ENCODE assay signal across 8 cellular contexts in genomic region chr4:2364654-2365053, GRCh38. TPM values are rescaled to one million over a fixed set of nuclear protein-coding genes. Genes with fewer than 3 reads are reported as not detected.
A peak's percentile ranks its signal among the peaks of the same experiment; 100 is the strongest.
DNase-seq lines count a peak whose midpoint lies in the region; ATAC-seq, FAIRE-seq and TF ChIP-seq lines count a peak whose summit lies in the region.

No MANE protein-coding gene starts in this region.

- no peaks in the 10 kb centered on the region for H3K36me3 ChIP-seq in H1 (ENCODE audit: control insufficient read depth in 2 of 4, insufficient read depth in 4 of 4, low read length in 3 of 4)
- no peaks in the 10 kb centered on the region for H3K36me3 ChIP-seq in pancreas
- no peaks in the 10 kb centered on the region for H3K36me3 ChIP-seq in thoracic aorta

- no peak overlapping the region for H2AFZ ChIP-seq in H1 (ENCODE audit: low read length)

- H3K4me1 Mint-ChIP-seq in activated CD4-positive, alpha-beta memory T cell treated with anti-CD3 and anti-CD28 coated beads for 36 hours (ENCODE audit: low read depth), result peaks cover 9% of the 10 kb centered on the region
- no peaks in the 10 kb centered on the region for H3K4me1 Mint-ChIP-seq in chondrocyte (ENCODE audit: low read depth)

- TF ChIP-seq POLR2A in H1 (IDR thresholded peaks at IDR 0.05; ENCODE audit: control extremely low read depth in 1 of 2, low read depth in 2 of 2, low read length in 2 of 2), result no peak

- H4K20me1 ChIP-seq in H1 (replicated peaks in 1 of 2; ENCODE audit: control insufficient read depth in 1 of 2, insufficient read depth in 2 of 2, low read length in 2 of 2), result no peaks in the 10 kb centered on the region

- intact Hi-C loops in activated CD4-positive, alpha-beta memory T cell treated with anti-CD3 and anti-CD28 coated beads for 36 hours (cut with micrococcal nuclease), result loop anchor here (2.0 to 5.0 kb wide), 2 partner anchors 48 to 82 kb away; no protein-coding TSS in a partner anchor
- intact Hi-C loops in pancreas (cut with DNase I), result no loop called here

- TF ChIP-seq RAD21 in H1 (IDR thresholded peaks at IDR 0.05 in 1 of 2, conservative IDR thresholded peaks at IDR 0.05 in 1 of 2; ENCODE audit: low read depth in 2 of 2, low read length in 2 of 2), result no peak

- no peak overlapping the region for H3K14ac ChIP-seq in H1 (ENCODE audit: insufficient read length)

- CTCF ChIA-PET in activated CD4-positive, alpha-beta memory T cell treated with anti-CD3 and anti-CD28 coated beads for 36 hours (lab: Charles Lee), result no interaction called here
- CTCF ChIA-PET in H1 (lab: Charles Lee; ENCODE audit: partially characterized antibody), result no interaction called here

- no peak overlapping the region for H2BK120ac ChIP-seq in H1 (replicated peaks; ENCODE audit: low read depth, low read length)

- no peak for TF ChIP-seq EP300 in H1 (IDR thresholded peaks at IDR 0.05; ENCODE audit: borderline replicate concordance in 1 of 2, low read depth in 2 of 2, low read length in 2 of 2)

- H3K36me3 Mint-ChIP-seq in activated CD4-positive, alpha-beta memory T cell treated with anti-CD3 and anti-CD28 coated beads for 36 hours, result peaks cover 4% of the 10 kb centered on the region
- H3K36me3 Mint-ChIP-seq in chondrocyte (ENCODE audit: low read depth), result peaks cover 1% of the 10 kb centered on the region

- H3K27ac ChIP-seq in H1 (ENCODE audit: low read depth, low read length) (no peak overlapping the region), pancreas (peak overlapping the region in 3 of 4 donors; percentile 20 to 67 (median 46)), thoracic aorta (no peak overlapping the region)

- H3K23me2 ChIP-seq in H1 (ENCODE audit: low read depth, low read length), result no peaks in the 10 kb centered on the region; the same call in 1 of the 2 replicates

- H2BK12ac ChIP-seq in H1 (ENCODE audit: low read depth, low read length), result no peak overlapping the region

- H3K4ac ChIP-seq in H1 (replicated peaks; ENCODE audit: insufficient read length, low read depth, low read length), result no peak overlapping the region

- H2BK15ac ChIP-seq in H1 (ENCODE audit: low read length), result no peak overlapping the region

- H3K4me3 Mint-ChIP-seq in activated CD4-positive, alpha-beta memory T cell treated with anti-CD3 and anti-CD28 coated beads for 36 hours, result peak overlapping the region; percentile 64
- no peak overlapping the region for H3K4me3 Mint-ChIP-seq in chondrocyte (ENCODE audit: unreplicated experiment)

- H4K8ac ChIP-seq in H1 (ENCODE audit: extremely low read depth, insufficient read depth, low read length), result peak overlapping the region; percentile 65; the same call in 1 of the 2 replicates

- H3K23ac ChIP-seq in H1 (ENCODE audit: insufficient read length), result no peak overlapping the region

- 92% methylated on average over 27 of the region's 47 CpGs; no CpG with 5 or more reads in 1 of the 2 experiments for WGBS in H1 (ENCODE audit: extremely low coverage in 1 of 2, insufficient coverage in 1 of 2, insufficient read length in 1 of 2, insufficient replicate concordance in 2 of 2, low coverage in 1 of 2, low lambda C conversion rate in 2 of 2, missing lambda C conversion rate in 1 of 2), 2 experiments
- 16 to 24% methylated on average over 47 of the region's 47 CpGs for WGBS in pancreas, 2 donors

- H3K4me2 ChIP-seq in H1 (ENCODE audit: insufficient read depth in 1 of 2, low read depth in 2 of 2, low read length in 2 of 2), result no peak overlapping the region

- no peaks in the 10 kb centered on the region; a peak in 1 of 7 replicates for H3K27me3 ChIP-seq in H1 (replicated peaks in 1 of 4; ENCODE audit: control insufficient read depth in 3 of 4, extremely low read depth in 1 of 4, insufficient read depth in 3 of 4, low read length in 3 of 4)
- H3K27me3 ChIP-seq in pancreas, result no peaks in the 10 kb centered on the region
- no peaks in the 10 kb centered on the region for H3K27me3 ChIP-seq in thoracic aorta (replicated peaks; ENCODE audit: insufficient read depth)

- no peak overlapping the region for H3K9ac ChIP-seq in H1 (replicated peaks in 1 of 4; ENCODE audit: extremely low read depth in 1 of 4, low read depth in 3 of 4, low read length in 3 of 4)

- H2BK20ac ChIP-seq in H1 (ENCODE audit: low read length), result no peak overlapping the region

- no peak overlapping the region for H4K91ac ChIP-seq in H1 (replicated peaks; ENCODE audit: insufficient read length, low read length)

- POLR2A ChIA-PET in activated CD4-positive, alpha-beta memory T cell treated with anti-CD3 and anti-CD28 coated beads for 36 hours (lab: Charles Lee), result no interaction called here
- POLR2A ChIA-PET in H1 (lab: Charles Lee; ENCODE audit: partially characterized antibody), result no interaction called here

- no peaks in the 10 kb centered on the region for H3K27me3 Mint-ChIP-seq in activated CD4-positive, alpha-beta memory T cell treated with anti-CD3 and anti-CD28 coated beads for 36 hours
- H3K27me3 Mint-ChIP-seq in chondrocyte (ENCODE audit: low read depth), result peaks cover 11% of the 10 kb centered on the region

- no peaks in the 10 kb centered on the region for H3K9me3 ChIP-seq in H1 (ENCODE audit: insufficient read depth in 2 of 2, low read depth in 1 of 2, low read length in 1 of 2)
- no peaks in the 10 kb centered on the region for H3K9me3 ChIP-seq in pancreas
- no peaks in the 10 kb centered on the region for H3K9me3 ChIP-seq in thoracic aorta

- H3K56ac ChIP-seq in H1 (replicated peaks; ENCODE audit: insufficient read length, low read depth, low read length), result no peak overlapping the region

- H3K79me1 ChIP-seq in H1 (ENCODE audit: low read depth, low read length), result no peaks in the 10 kb centered on the region

- H3K27ac Mint-ChIP-seq in activated CD4-positive, alpha-beta memory T cell treated with anti-CD3 and anti-CD28 coated beads for 36 hours, result no peak overlapping the region
- no peak overlapping the region for H3K27ac Mint-ChIP-seq in chondrocyte (ENCODE audit: unreplicated experiment)

- H3K79me2 ChIP-seq in H1 (ENCODE audit: control insufficient read depth in 1 of 2, insufficient read depth in 2 of 2, low read length in 2 of 2), result no peaks in the 10 kb centered on the region

- DNase-seq in CMK (ENCODE audit: low read depth) (peak; percentile 5), H1 (ENCODE audit: low read depth in 1 of 2, low spot score in 2 of 2) (no peak), pancreas (peak in 5 of 6 donors; percentile 29 to 80 (median 49)), thoracic aorta (ENCODE audit: low spot score) (no peak), chondrocyte (ENCODE audit: low spot score) (no peak)
- DNase-seq in activated CD4-positive, alpha-beta memory T cell treated with anti-CD3 and anti-CD28 coated beads for 36 hours, result peak; percentile 79

- ATAC-seq in pancreas (peak; percentile 29 to 70 (median 56)), thoracic aorta (ENCODE audit: insufficient number of reproducible peaks, low FRiP score, low read depth) (no peak), HG03442 (IDR thresholded peaks at IDR 0.05; ENCODE audit: unreplicated experiment) (no peak), GM18909 (IDR thresholded peaks at IDR 0.05; ENCODE audit: poor library complexity, unreplicated experiment) (no peak)

- H3K4me1 ChIP-seq in H1 (replicated peaks in 1 of 4; ENCODE audit: control insufficient read depth in 3 of 4, insufficient read depth in 4 of 4, low read length in 3 of 4) (no peaks in the 10 kb centered on the region; a peak in 1 of 7 replicates), pancreas (peaks cover 9 to 16% (median 15%) of the 10 kb centered on the region in 3 donors), thoracic aorta (ENCODE audit: control insufficient read depth in 1 of 2, low read depth in 2 of 2) (peaks cover 2 to 10% of the 10 kb centered on the region in 2 donors)

- no peak overlapping the region for H4K5ac ChIP-seq in H1 (ENCODE audit: insufficient read length, low read depth, low read length)

- H3K4me3 ChIP-seq in H1 (ENCODE audit: extremely low read depth in 1 of 4, insufficient read depth in 2 of 4, low read depth in 3 of 4, low read length in 4 of 4) (no peak overlapping the region), pancreas (peak overlapping the region in 3 of 4 donors; percentile 13 to 43 (median 37)), thoracic aorta (peak overlapping the region; percentile 81)

- no peak overlapping the region for H2AK5ac ChIP-seq in H1 (ENCODE audit: low read depth, low read length)

- FAIRE-seq in H1 (lab: Jason Lieb, UNC), result no peak
- FAIRE-seq in pancreas (lab: Jason Lieb, UNC), result no peak

- TF ChIP-seq CTCF in H1 (IDR thresholded peaks at IDR 0.05; ENCODE audit: control extremely low read depth in 1 of 3, insufficient read depth in 1 of 3, low read depth in 1 of 3, low read length in 3 of 3) (no peak), pancreas (IDR thresholded peaks at IDR 0.05) (no peak), thoracic aorta (IDR thresholded peaks at IDR 0.05) (no peak), chondrocyte (IDR thresholded peaks at IDR 0.05) (no peak)

- H2BK5ac ChIP-seq in H1 (ENCODE audit: low read depth, low read length), result no peak overlapping the region

- H3K9me3 Mint-ChIP-seq in activated CD4-positive, alpha-beta memory T cell treated with anti-CD3 and anti-CD28 coated beads for 36 hours, result peaks cover 12% of the 10 kb centered on the region
- H3K9me3 Mint-ChIP-seq in chondrocyte (ENCODE audit: low read depth), result peaks cover 7% of the 10 kb centered on the region

- H3K18ac ChIP-seq in H1 (ENCODE audit: extremely low read depth, low read length), result no peak overlapping the region

RNA-seq across cellular contexts. Expression of gene ZFYVE28, which starts 53.8 kb away (rescaled TPM):
- total RNA-seq in activated CD4-positive, alpha-beta memory T cell treated with anti-CD3 and anti-CD28 coated beads for 36 hours, result 10 to 100 TPM; 19.7 to 20.0 TPM
- 3.9 and 4.9 TPM in 2 replicates for total RNA-seq in H1 (2021; fragmentation: NEBNext Ultra II Directional; extraction: Animal tissue kit (Norgen Biotek cat#: 25700))
- 1.7 and 3.1 TPM in 2 replicates for polyA plus RNA-seq in H1 (2011; rRNA removed)
- 2.3 TPM for polyA plus RNA-seq in H1 (2011; cell fraction: cytosol; rRNA removed)
- polyA plus RNA-seq in H1 (2011; cell fraction: nucleus; rRNA removed), result 9.8 TPM
- polyA plus RNA-seq in H1 (2012, experiment 1 of 2), result 1.5 to 2.1 TPM (median 1.9 TPM) in 4 replicates
- 2.0 TPM for polyA plus RNA-seq in H1 (2012, experiment 2 of 2)
- polyA plus RNA-seq in H1 (2013, experiment 1 of 2), result 3.7 TPM
- 3.2 TPM for polyA plus RNA-seq in H1 (2013, experiment 2 of 2)
- polyA minus RNA-seq in H1 (2011; rRNA and poly(A)+ RNA removed), result 1.7 and 2.4 TPM in 2 replicates
- 2.5 TPM for polyA minus RNA-seq in H1 (2011; cell fraction: cytosol; rRNA and poly(A)+ RNA removed)
- 5.8 TPM for polyA minus RNA-seq in H1 (2011; cell fraction: nucleus; rRNA and poly(A)+ RNA removed)
- 1 to 10 TPM; 3.8 to 7.5 (median 5.1) TPM for total RNA-seq in pancreas
- polyA plus RNA-seq in pancreas, result 10 to 100 TPM; 12.1 to 13.4 TPM
- 10 to 100 TPM; 11.5 to 20.2 TPM for total RNA-seq in thoracic aorta
- total RNA-seq in chondrocyte, result 1.3 to 3.3 TPM (median 2.8 TPM) in 3 replicates

RNA-seq across cellular contexts. Expression of gene CFAP99, which starts 54.1 kb away (rescaled TPM):
- total RNA-seq in activated CD4-positive, alpha-beta memory T cell treated with anti-CD3 and anti-CD28 coated beads for 36 hours, result not detected
- total RNA-seq in H1 (2021; fragmentation: NEBNext Ultra II Directional; extraction: Animal tissue kit (Norgen Biotek cat#: 25700)), result not detected in 2 replicates
- polyA plus RNA-seq in H1 (2011; rRNA removed), result 0.09 TPM in 1 of 2 replicates, not detected in the other
- polyA plus RNA-seq in H1 (2011; cell fraction: cytosol; rRNA removed), result 0.36 TPM
- 0.90 TPM for polyA plus RNA-seq in H1 (2011; cell fraction: nucleus; rRNA removed)
- polyA plus RNA-seq in H1 (2012, experiment 1 of 2), result 0.25 TPM in 1 of 4 replicates, not detected in the others
- not detected for polyA plus RNA-seq in H1 (2012, experiment 2 of 2)
- 0.12 TPM for polyA plus RNA-seq in H1 (2013, experiment 1 of 2)
- 0.13 TPM for polyA plus RNA-seq in H1 (2013, experiment 2 of 2)
- polyA minus RNA-seq in H1 (2011; rRNA and poly(A)+ RNA removed), result not detected in 2 replicates
- polyA minus RNA-seq in H1 (2011; cell fraction: cytosol; rRNA and poly(A)+ RNA removed), result not detected
- polyA minus RNA-seq in H1 (2011; cell fraction: nucleus; rRNA and poly(A)+ RNA removed), result not detected
- total RNA-seq in pancreas, result 1 to 10 TPM in 1 of 6 donors, under 1 TPM in 5; 0.28 to 1.1 (median 0.58) TPM
- 1 to 10 TPM in 1 of 2 donors, under 1 TPM in 1; 0.87 to 1.6 TPM for polyA plus RNA-seq in pancreas
- not detected for total RNA-seq in thoracic aorta
- total RNA-seq in chondrocyte, result not detected in 3 replicates

Comparison
In these comparisons a context has a peak if more than half of its experiments do, and no peak if none do; other contexts are left out.
1. DNase-seq: peak in CMK (single experiment), activated CD4-positive, alpha-beta memory T cell treated with anti-CD3 and anti-CD28 coated beads for 36 hours (single experiment) and pancreas (5 of 6); none in H1 (0 of 2), thoracic aorta (single experiment) and chondrocyte (single experiment).
2. H3K27ac ChIP-seq: peak in pancreas (3 of 4); none in H1 (single experiment) and thoracic aorta (0 of 2).
3. H3K4me3 ChIP-seq: peak in pancreas (3 of 4) and thoracic aorta (single experiment); none in H1 (0 of 4).
4. ATAC-seq: peak in pancreas (4 of 4); none in thoracic aorta (single experiment), HG03442 (single experiment) and GM18909 (single experiment).